1 cellular context compared by ENCODE assay signal in the genomic region with DNA sequence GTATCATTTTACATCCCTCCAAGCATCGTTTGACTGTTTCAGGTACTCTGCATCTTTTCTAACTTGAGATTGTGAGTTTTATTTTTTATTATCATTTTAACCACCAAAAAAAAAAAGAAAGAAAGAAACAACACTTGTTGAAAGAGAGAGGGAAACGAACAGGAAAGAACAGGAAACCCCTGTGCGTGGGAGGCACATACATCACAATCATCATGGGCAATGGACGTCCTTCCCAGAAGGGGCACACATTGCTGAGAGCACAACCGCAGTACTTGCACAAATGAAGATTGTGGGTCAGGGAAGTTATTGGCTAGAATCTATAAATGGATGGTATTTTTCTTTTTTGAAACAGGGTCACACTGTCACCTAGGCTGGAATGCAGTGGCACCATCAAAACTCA.
A peak's percentile ranks its signal among the peaks of the same experiment; 100 is the strongest.
TF ChIP-seq lines count a peak whose summit lies in the region.

No MANE protein-coding gene starts in this region.

TF ChIP-seq in GM12878, 131 proteins besides CTCF, POLR2A, EP300 and RAD21:
- TF ChIP-seq EGR1 (IDR thresholded peaks at IDR 0.05; ENCODE audit: borderline replicate concordance in 1 of 2, low read depth in 2 of 2, low read length in 2 of 2) (peak in 1 of 2 experiments; percentile 58; a peak in 1 of 3 replicates), MEF2B (IDR thresholded peaks at IDR 0.05; ENCODE audit: partially characterized antibody, poor library complexity, severe bottlenecking) (no peak), MYC (IDR thresholded peaks at IDR 0.05; ENCODE audit: insufficient read depth, insufficient read length, insufficient replicate concordance, low read length, severe bottlenecking) (no peak)
- TF ChIP-seq, protein P1, sequence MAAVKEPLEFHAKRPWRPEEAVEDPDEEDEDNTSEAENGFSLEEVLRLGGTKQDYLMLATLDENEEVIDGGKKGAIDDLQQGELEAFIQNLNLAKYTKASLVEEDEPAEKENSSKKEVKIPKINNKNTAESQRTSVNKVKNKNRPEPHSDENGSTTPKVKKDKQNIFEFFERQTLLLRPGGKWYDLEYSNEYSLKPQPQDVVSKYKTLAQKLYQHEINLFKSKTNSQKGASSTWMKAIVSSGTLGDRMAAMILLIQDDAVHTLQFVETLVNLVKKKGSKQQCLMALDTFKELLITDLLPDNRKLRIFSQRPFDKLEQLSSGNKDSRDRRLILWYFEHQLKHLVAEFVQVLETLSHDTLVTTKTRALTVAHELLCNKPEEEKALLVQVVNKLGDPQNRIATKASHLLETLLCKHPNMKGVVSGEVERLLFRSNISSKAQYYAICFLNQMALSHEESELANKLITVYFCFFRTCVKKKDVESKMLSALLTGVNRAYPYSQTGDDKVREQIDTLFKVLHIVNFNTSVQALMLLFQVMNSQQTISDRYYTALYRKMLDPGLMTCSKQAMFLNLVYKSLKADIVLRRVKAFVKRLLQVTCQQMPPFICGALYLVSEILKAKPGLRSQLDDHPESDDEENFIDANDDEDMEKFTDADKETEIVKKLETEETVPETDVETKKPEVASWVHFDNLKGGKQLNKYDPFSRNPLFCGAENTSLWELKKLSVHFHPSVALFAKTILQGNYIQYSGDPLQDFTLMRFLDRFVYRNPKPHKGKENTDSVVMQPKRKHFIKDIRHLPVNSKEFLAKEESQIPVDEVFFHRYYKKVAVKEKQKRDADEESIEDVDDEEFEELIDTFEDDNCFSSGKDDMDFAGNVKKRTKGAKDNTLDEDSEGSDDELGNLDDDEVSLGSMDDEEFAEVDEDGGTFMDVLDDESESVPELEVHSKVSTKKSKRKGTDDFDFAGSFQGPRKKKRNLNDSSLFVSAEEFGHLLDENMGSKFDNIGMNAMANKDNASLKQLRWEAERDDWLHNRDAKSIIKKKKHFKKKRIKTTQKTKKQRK (IDR thresholded peaks at IDR 0.05; ENCODE audit: low read depth, low read length), result no peak
- TF ChIP-seq, protein P2, sequence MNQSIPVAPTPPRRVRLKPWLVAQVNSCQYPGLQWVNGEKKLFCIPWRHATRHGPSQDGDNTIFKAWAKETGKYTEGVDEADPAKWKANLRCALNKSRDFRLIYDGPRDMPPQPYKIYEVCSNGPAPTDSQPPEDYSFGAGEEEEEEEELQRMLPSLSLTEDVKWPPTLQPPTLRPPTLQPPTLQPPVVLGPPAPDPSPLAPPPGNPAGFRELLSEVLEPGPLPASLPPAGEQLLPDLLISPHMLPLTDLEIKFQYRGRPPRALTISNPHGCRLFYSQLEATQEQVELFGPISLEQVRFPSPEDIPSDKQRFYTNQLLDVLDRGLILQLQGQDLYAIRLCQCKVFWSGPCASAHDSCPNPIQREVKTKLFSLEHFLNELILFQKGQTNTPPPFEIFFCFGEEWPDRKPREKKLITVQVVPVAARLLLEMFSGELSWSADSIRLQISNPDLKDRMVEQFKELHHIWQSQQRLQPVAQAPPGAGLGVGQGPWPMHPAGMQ (IDR thresholded peaks at IDR 0.05; ENCODE audit: borderline replicate concordance), result no peak
- TF ChIP-seq, protein P3, sequence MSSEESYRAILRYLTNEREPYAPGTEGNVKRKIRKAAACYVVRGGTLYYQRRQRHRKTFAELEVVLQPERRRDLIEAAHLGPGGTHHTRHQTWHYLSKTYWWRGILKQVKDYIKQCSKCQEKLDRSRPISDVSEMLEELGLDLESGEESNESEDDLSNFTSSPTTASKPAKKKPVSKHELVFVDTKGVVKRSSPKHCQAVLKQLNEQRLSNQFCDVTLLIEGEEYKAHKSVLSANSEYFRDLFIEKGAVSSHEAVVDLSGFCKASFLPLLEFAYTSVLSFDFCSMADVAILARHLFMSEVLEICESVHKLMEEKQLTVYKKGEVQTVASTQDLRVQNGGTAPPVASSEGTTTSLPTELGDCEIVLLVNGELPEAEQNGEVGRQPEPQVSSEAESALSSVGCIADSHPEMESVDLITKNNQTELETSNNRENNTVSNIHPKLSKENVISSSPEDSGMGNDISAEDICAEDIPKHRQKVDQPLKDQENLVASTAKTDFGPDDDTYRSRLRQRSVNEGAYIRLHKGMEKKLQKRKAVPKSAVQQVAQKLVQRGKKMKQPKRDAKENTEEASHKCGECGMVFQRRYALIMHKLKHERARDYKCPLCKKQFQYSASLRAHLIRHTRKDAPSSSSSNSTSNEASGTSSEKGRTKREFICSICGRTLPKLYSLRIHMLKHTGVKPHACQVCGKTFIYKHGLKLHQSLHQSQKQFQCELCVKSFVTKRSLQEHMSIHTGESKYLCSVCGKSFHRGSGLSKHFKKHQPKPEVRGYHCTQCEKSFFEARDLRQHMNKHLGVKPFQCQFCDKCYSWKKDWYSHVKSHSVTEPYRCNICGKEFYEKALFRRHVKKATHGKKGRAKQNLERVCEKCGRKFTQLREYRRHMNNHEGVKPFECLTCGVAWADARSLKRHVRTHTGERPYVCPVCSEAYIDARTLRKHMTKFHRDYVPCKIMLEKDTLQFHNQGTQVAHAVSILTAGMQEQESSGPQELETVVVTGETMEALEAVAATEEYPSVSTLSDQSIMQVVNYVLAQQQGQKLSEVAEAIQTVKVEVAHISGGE (CRISPR knock-in tag; IDR thresholded peaks at IDR 0.05), result no peak
- TF ChIP-seq, protein P4, sequence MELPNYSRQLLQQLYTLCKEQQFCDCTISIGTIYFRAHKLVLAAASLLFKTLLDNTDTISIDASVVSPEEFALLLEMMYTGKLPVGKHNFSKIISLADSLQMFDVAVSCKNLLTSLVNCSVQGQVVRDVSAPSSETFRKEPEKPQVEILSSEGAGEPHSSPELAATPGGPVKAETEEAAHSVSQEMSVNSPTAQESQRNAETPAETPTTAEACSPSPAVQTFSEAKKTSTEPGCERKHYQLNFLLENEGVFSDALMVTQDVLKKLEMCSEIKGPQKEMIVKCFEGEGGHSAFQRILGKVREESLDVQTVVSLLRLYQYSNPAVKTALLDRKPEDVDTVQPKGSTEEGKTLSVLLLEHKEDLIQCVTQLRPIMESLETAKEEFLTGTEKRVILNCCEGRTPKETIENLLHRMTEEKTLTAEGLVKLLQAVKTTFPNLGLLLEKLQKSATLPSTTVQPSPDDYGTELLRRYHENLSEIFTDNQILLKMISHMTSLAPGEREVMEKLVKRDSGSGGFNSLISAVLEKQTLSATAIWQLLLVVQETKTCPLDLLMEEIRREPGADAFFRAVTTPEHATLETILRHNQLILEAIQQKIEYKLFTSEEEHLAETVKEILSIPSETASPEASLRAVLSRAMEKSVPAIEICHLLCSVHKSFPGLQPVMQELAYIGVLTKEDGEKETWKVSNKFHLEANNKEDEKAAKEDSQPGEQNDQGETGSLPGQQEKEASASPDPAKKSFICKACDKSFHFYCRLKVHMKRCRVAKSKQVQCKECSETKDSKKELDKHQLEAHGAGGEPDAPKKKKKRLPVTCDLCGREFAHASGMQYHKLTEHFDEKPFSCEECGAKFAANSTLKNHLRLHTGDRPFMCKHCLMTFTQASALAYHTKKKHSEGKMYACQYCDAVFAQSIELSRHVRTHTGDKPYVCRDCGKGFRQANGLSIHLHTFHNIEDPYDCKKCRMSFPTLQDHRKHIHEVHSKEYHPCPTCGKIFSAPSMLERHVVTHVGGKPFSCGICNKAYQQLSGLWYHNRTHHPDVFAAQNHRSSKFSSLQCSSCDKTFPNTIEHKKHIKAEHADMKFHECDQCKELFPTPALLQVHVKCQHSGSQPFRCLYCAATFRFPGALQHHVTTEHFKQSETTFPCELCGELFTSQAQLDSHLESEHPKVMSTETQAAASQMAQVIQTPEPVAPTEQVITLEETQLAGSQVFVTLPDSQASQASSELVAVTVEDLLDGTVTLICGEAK (IDR thresholded peaks at IDR 0.05; ENCODE audit: borderline replicate concordance), result no peak
